2 cellular contexts compared by ENCODE assay signal in the genomic region with DNA sequence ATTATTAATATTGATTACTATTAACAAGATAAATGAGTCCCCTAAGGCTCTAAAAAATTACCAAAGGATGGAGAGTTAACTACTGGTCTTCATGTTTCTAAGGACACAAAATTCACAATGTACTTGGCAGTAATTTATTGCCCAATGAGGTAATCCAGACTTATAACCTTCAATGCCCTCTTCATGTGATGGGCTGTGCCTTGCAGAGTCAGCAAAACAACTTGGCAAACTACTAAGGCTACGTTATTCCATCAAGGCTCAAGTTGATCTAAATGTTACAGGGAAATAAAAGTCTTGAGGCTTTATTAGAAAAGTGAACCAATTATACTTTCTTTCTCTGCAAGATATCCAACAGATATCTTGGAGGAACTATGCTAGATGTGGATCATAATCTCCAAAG.
TF ChIP-seq lines count a peak whose summit lies in the region.

No MANE protein-coding gene starts in this region.

TF ChIP-seq in IMR-90, 13 proteins besides CTCF, POLR2A, EP300 and RAD21 (continued from another document):
- no peak for TF ChIP-seq MXI1 (IDR thresholded peaks at IDR 0.05; ENCODE audit: borderline replicate concordance, low read depth, low read length)
- no peak for TF ChIP-seq USF2 (IDR thresholded peaks at IDR 0.05; ENCODE audit: low read depth, low read length)
- peak; percentile 27; the same call in 1 of the 2 replicates for TF ChIP-seq MAFK (IDR thresholded peaks at IDR 0.05; ENCODE audit: low read depth, low read length)
- TF ChIP-seq NFE2L2 (IDR thresholded peaks at IDR 0.05; ENCODE audit: low read depth, low read length), result no peak
TF ChIP-seq in IMR-90: peak in this region for 1.

TF ChIP-seq in H1, 55 proteins besides CTCF, POLR2A, EP300 and RAD21 (continued from another document):
- TF ChIP-seq, protein P1, sequence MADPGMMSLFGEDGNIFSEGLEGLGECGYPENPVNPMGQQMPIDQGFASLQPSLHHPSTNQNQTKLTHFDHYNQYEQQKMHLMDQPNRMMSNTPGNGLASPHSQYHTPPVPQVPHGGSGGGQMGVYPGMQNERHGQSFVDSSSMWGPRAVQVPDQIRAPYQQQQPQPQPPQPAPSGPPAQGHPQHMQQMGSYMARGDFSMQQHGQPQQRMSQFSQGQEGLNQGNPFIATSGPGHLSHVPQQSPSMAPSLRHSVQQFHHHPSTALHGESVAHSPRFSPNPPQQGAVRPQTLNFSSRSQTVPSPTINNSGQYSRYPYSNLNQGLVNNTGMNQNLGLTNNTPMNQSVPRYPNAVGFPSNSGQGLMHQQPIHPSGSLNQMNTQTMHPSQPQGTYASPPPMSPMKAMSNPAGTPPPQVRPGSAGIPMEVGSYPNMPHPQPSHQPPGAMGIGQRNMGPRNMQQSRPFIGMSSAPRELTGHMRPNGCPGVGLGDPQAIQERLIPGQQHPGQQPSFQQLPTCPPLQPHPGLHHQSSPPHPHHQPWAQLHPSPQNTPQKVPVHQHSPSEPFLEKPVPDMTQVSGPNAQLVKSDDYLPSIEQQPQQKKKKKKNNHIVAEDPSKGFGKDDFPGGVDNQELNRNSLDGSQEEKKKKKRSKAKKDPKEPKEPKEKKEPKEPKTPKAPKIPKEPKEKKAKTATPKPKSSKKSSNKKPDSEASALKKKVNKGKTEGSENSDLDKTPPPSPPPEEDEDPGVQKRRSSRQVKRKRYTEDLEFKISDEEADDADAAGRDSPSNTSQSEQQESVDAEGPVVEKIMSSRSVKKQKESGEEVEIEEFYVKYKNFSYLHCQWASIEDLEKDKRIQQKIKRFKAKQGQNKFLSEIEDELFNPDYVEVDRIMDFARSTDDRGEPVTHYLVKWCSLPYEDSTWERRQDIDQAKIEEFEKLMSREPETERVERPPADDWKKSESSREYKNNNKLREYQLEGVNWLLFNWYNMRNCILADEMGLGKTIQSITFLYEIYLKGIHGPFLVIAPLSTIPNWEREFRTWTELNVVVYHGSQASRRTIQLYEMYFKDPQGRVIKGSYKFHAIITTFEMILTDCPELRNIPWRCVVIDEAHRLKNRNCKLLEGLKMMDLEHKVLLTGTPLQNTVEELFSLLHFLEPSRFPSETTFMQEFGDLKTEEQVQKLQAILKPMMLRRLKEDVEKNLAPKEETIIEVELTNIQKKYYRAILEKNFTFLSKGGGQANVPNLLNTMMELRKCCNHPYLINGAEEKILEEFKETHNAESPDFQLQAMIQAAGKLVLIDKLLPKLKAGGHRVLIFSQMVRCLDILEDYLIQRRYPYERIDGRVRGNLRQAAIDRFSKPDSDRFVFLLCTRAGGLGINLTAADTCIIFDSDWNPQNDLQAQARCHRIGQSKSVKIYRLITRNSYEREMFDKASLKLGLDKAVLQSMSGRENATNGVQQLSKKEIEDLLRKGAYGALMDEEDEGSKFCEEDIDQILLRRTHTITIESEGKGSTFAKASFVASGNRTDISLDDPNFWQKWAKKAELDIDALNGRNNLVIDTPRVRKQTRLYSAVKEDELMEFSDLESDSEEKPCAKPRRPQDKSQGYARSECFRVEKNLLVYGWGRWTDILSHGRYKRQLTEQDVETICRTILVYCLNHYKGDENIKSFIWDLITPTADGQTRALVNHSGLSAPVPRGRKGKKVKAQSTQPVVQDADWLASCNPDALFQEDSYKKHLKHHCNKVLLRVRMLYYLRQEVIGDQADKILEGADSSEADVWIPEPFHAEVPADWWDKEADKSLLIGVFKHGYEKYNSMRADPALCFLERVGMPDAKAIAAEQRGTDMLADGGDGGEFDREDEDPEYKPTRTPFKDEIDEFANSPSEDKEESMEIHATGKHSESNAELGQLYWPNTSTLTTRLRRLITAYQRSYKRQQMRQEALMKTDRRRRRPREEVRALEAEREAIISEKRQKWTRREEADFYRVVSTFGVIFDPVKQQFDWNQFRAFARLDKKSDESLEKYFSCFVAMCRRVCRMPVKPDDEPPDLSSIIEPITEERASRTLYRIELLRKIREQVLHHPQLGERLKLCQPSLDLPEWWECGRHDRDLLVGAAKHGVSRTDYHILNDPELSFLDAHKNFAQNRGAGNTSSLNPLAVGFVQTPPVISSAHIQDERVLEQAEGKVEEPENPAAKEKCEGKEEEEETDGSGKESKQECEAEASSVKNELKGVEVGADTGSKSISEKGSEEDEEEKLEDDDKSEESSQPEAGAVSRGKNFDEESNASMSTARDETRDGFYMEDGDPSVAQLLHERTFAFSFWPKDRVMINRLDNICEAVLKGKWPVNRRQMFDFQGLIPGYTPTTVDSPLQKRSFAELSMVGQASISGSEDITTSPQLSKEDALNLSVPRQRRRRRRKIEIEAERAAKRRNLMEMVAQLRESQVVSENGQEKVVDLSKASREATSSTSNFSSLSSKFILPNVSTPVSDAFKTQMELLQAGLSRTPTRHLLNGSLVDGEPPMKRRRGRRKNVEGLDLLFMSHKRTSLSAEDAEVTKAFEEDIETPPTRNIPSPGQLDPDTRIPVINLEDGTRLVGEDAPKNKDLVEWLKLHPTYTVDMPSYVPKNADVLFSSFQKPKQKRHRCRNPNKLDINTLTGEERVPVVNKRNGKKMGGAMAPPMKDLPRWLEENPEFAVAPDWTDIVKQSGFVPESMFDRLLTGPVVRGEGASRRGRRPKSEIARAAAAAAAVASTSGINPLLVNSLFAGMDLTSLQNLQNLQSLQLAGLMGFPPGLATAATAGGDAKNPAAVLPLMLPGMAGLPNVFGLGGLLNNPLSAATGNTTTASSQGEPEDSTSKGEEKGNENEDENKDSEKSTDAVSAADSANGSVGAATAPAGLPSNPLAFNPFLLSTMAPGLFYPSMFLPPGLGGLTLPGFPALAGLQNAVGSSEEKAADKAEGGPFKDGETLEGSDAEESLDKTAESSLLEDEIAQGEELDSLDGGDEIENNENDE (IDR thresholded peaks at IDR 0.05; ENCODE audit: insufficient replicate concordance, low read length), result no peak
- TF ChIP-seq ATF3 (IDR thresholded peaks at IDR 0.05; ENCODE audit: insufficient read depth, low read depth, low read length), result no peak
- TF ChIP-seq CBX5 (IDR thresholded peaks at IDR 0.05; ENCODE audit: low read depth, low read length), result no peak
- TF ChIP-seq GTF2F1 (IDR thresholded peaks at IDR 0.05; ENCODE audit: borderline replicate concordance, low read depth, low read length), result no peak
- no peak for TF ChIP-seq BRCA1 (IDR thresholded peaks at IDR 0.05; ENCODE audit: low read depth, low read length)
- no peak for TF ChIP-seq POLR2AphosphoS5 (IDR thresholded peaks at IDR 0.05; ENCODE audit: low read depth, low read length)
- no peak for TF ChIP-seq SP4 (IDR thresholded peaks at IDR 0.05; ENCODE audit: low read length)
